8 cellular contexts compared by ENCODE assay signal in genomic region chr1:162790303-162790984, GRCh38. TPM values are rescaled to one million over a fixed set of nuclear protein-coding genes. Genes with fewer than 3 reads are reported as not detected.
A peak's percentile ranks its signal among the peaks of the same experiment; 100 is the strongest.
DNase-seq lines count a peak whose midpoint lies in the region; ATAC-seq and TF ChIP-seq lines count a peak whose summit lies in the region.
"Not testable (repeated sequence)": the region's sequence is repeated elsewhere in the genome, so short reads cannot be mapped to it uniquely, and the experiment has no call there.

A gene with protein sequence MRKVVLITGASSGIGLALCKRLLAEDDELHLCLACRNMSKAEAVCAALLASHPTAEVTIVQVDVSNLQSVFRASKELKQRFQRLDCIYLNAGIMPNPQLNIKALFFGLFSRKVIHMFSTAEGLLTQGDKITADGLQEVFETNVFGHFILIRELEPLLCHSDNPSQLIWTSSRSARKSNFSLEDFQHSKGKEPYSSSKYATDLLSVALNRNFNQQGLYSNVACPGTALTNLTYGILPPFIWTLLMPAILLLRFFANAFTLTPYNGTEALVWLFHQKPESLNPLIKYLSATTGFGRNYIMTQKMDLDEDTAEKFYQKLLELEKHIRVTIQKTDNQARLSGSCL (plus strand): TSS chr1:162790702. CDS start chr1:162790801, 99 bp downstream.

- DNase-seq in NCI-H187 (lab: John Stamatoyannopoulos, UW) = peak; percentile 79 to 83
- peak; percentile 10 to 93 (median 75) for DNase-seq in amygdala (lab: John Stamatoyannopoulos, UW)
- peak; percentile 84 for DNase-seq in left ventricle myocardium superior
- DNase-seq in psoas muscle = peak; percentile 77 to 89
- peak; percentile 75 for DNase-seq in ureter (ENCODE audit: low spot score)

- H3K27me3 ChIP-seq in psoas muscle (ENCODE audit: insufficient read depth in 3 of 3, low read length in 2 of 3) = not testable (repeated sequence)

- H3K36me3 ChIP-seq in psoas muscle (ENCODE audit: insufficient read depth in 1 of 2, low read depth in 1 of 2) = not testable (repeated sequence)

- H3K4me1 ChIP-seq in psoas muscle = not testable (repeated sequence)

- H3K4me3 ChIP-seq in psoas muscle = peak within 1 kb of the TSS; percentile 65

- peak within 1 kb of the TSS; percentile 80 for H3K27ac ChIP-seq in psoas muscle

- H3K9me3 ChIP-seq in psoas muscle = not testable (repeated sequence)

- WGBS in psoas muscle, 3 donors = 0 to 1% (median 1%) methylated on average over 19 to 30 of the region's 49 CpGs

- ATAC-seq in GM18502 (IDR thresholded peaks at IDR 0.05; ENCODE audit: poor library complexity, unreplicated experiment) = peak; percentile 99
- peak; percentile 98 for ATAC-seq in HG02943 (IDR thresholded peaks at IDR 0.05; ENCODE audit: low read depth, unreplicated experiment)
- ATAC-seq in left ventricle myocardium superior = peak; percentile 100
- peak; percentile 100 for ATAC-seq in psoas muscle

- intact Hi-C loops in T-helper 2 cell treated with Interferon-gamma antibody and Interleukin-4, amounts not matched to agents 100 ng/mL and 5 ng/mL, for 36 hours (cut with micrococcal nuclease) = loop anchor here (5.0 kb wide), 1 partner anchor 532 kb away; the partner anchor contains the start of gene NUF2
- intact Hi-C loops in left ventricle myocardium superior (cut with micrococcal nuclease); psoas muscle (cut with DNase I): not testable (repeated sequence)

- TF ChIP-seq CTCF in psoas muscle (IDR thresholded peaks at IDR 0.05) = not testable (repeated sequence)

RNA-seq across cellular contexts. Expression of the gene that starts here (rescaled TPM):
- total RNA-seq in T-helper 2 cell treated with Interferon-gamma antibody and Interleukin-4, amounts not matched to agents 100 ng/mL and 5 ng/mL, for 36 hours = 20.3 and 20.4 TPM in 2 replicates
- total RNA-seq in left ventricle myocardium superior (2.6 TPM), psoas muscle (1 to 10 TPM; 1.6 to 3.8 (median 2.6) TPM), ureter (23.5 TPM)
- 1 to 10 TPM; 3.9 to 7.2 (median 4.7) TPM for polyA plus RNA-seq in psoas muscle

Comparison
In these comparisons a context has a peak if more than half of its experiments do, and no peak if none do; other contexts are left out.
1. Peak in every context shown above with its lines: DNase-seq, ATAC-seq, H3K4me3 ChIP-seq and H3K27ac ChIP-seq.